26 cellular contexts compared by ENCODE assay signal in genomic region chr17:62722625-62723024, GRCh38.
DNase-seq lines count a peak whose midpoint lies in the region; ATAC-seq and TF ChIP-seq lines count a peak whose summit lies in the region.
"Had no signal": no experiment of that assay in that cellular context is flagged by ENCODE, and none has a peak within 500 bp of the region (broad histone marks: within the 10 kb centered on the region; RNA-seq: fewer than 3 reads in every experiment).

No MANE protein-coding gene starts in this region.

- H3K9me3 Mint-ChIP-seq in natural killer cell: no peaks in the 10 kb centered on the region
- no peaks in the 10 kb centered on the region for H3K9me3 Mint-ChIP-seq in natural killer cell treated with Interleukin-12 subunit alpha and Interleukin-12 subunit beta and Interleukin-15 and Interleukin-18, amount 100 ng/mL, for 72 hours
- H3K9me3 Mint-ChIP-seq: CD14-positive monocyte had no signal

- no peaks in the 10 kb centered on the region for H3K79me2 ChIP-seq in parathyroid adenoma

- H2AFZ ChIP-seq in parathyroid adenoma: peak overlapping the region; percentile 44
- H2AFZ ChIP-seq: GM23248 had no signal

- no peaks in the 10 kb centered on the region for H3K36me3 Mint-ChIP-seq in natural killer cell
- peaks cover 4% of the 10 kb centered on the region for H3K36me3 Mint-ChIP-seq in natural killer cell treated with Interleukin-12 subunit alpha and Interleukin-12 subunit beta and Interleukin-15 and Interleukin-18, amount 100 ng/mL, for 72 hours
- H3K36me3 Mint-ChIP-seq: CD14-positive monocyte had no signal

- no peak for DNase-seq in natural killer cell
- DNase-seq in natural killer cell treated with Interleukin-12 subunit alpha and Interleukin-12 subunit beta and Interleukin-15 and Interleukin-18, amount 100 ng/mL, for 72 hours (ENCODE audit: low spot score): no peak
- DNase-seq in fibroblast of villous mesenchyme (ENCODE audit: low read depth): peak; percentile 55
- no peak for DNase-seq in stimulated activated CD4-positive, alpha-beta T cell treated with anti-CD3 and anti-CD28 coated beads, Interleukin-4, amount 100 ng/mL, for 1 hour
- DNase-seq in right cardiac atrium: no peak
- DNase-seq: 8988T, ACHN, BE2C, GM23248, KG1, MM.1S, NCI-H1048, NCI-H1417, NCI-H1694 treated with DMSO at 0.1 percent for 48 hours, NCI-H2081, NCI-H2171, NCI-H226, NCI-H510A, NCI-H69, SHP77 had no signal

- H3K27me3 ChIP-seq in parathyroid adenoma (ENCODE audit: control insufficient read depth, insufficient read depth, low read length) (no peaks in the 10 kb centered on the region), right cardiac atrium (ENCODE audit: control insufficient read depth, insufficient read depth) (no peaks in the 10 kb centered on the region)
- H3K27me3 ChIP-seq: BE2C had no signal

- H3K9ac ChIP-seq in parathyroid adenoma: no peak overlapping the region
- H3K9ac ChIP-seq: GM23248 had no signal

- H3K4me3 Mint-ChIP-seq in natural killer cell: no peak overlapping the region
- no peak overlapping the region for H3K4me3 Mint-ChIP-seq in natural killer cell treated with Interleukin-12 subunit alpha and Interleukin-12 subunit beta and Interleukin-15 and Interleukin-18, amount 100 ng/mL, for 72 hours
- H3K4me3 Mint-ChIP-seq: CD14-positive monocyte, H9 had no signal

- peaks cover 59 to 63% of the 10 kb centered on the region in 2 donors for H3K4me1 Mint-ChIP-seq in natural killer cell
- peaks cover 35 to 51% of the 10 kb centered on the region in 2 donors for H3K4me1 Mint-ChIP-seq in natural killer cell treated with Interleukin-12 subunit alpha and Interleukin-12 subunit beta and Interleukin-15 and Interleukin-18, amount 100 ng/mL, for 72 hours (ENCODE audit: low read depth in 2 of 2)

- H3K4me1 ChIP-seq in parathyroid adenoma (peaks cover 31% of the 10 kb centered on the region), right cardiac atrium (ENCODE audit: control insufficient read depth, insufficient read depth, low read length) (peaks cover 2% of the 10 kb centered on the region)

- TF ChIP-seq CTCF in natural killer cell (IDR thresholded peaks at IDR 0.05): no peak
- TF ChIP-seq CTCF in fibroblast of villous mesenchyme (IDR thresholded peaks at IDR 0.05; ENCODE audit: insufficient read depth, low read depth, low read length): no peak
- no peak for TF ChIP-seq CTCF in parathyroid adenoma (IDR thresholded peaks at IDR 0.05)

- H3K4me3 ChIP-seq in fibroblast of villous mesenchyme (ENCODE audit: low read depth, low read length) (no peak overlapping the region), parathyroid adenoma (ENCODE audit: low read depth, low read length) (no peak overlapping the region), right cardiac atrium (ENCODE audit: low read length) (no peak overlapping the region)
- H3K4me3 ChIP-seq: GM23248 had no signal

- H3K27ac Mint-ChIP-seq in natural killer cell: peak overlapping the region; percentile 97 to 98
- H3K27ac Mint-ChIP-seq in natural killer cell treated with Interleukin-12 subunit alpha and Interleukin-12 subunit beta and Interleukin-15 and Interleukin-18, amount 100 ng/mL, for 72 hours: no peak overlapping the region
- H3K27ac Mint-ChIP-seq: CD14-positive monocyte, H9 had no signal

- H3K27ac ChIP-seq in parathyroid adenoma (peak overlapping the region; percentile 46), right cardiac atrium (ENCODE audit: low read length) (no peak overlapping the region)
- H3K27ac ChIP-seq: GM23248, RWPE1 had no signal

- H3K4me2 ChIP-seq in parathyroid adenoma (ENCODE audit: low read length): no peak overlapping the region

- ATAC-seq in natural killer cell (no peak), GM19467 (IDR thresholded peaks at IDR 0.05; ENCODE audit: unreplicated experiment) (no peak), right cardiac atrium (no peak)
- no peak for ATAC-seq in natural killer cell treated with Interleukin-12 subunit alpha and Interleukin-12 subunit beta and Interleukin-15 and Interleukin-18, amount 100 ng/mL, for 72 hours
- ATAC-seq: Panc1 had no signal

- no peaks in the 10 kb centered on the region for H3K9me3 ChIP-seq in parathyroid adenoma (ENCODE audit: control insufficient read depth, low read length)
- H3K9me3 ChIP-seq in right cardiac atrium (ENCODE audit: control insufficient read depth, low read length): no peaks in the 10 kb centered on the region
- H3K9me3 ChIP-seq: BE2C had no signal

- WGBS in right cardiac atrium: 49% methylated on average over 1 of the region's 1 CpG

- intact Hi-C loops in natural killer cell (cut with micrococcal nuclease): no loop called here
- intact Hi-C loops in right cardiac atrium (cut with DNase I): no loop called here

- no peaks in the 10 kb centered on the region for H3K36me3 ChIP-seq in parathyroid adenoma (ENCODE audit: control insufficient read depth, insufficient read depth, low read length)
- H3K36me3 ChIP-seq: BE2C had no signal

- H3K27me3 Mint-ChIP-seq in natural killer cell (ENCODE audit: low read depth in 2 of 2): no peaks in the 10 kb centered on the region
- peaks cover 15 to 18% of the 10 kb centered on the region in 2 donors for H3K27me3 Mint-ChIP-seq in natural killer cell treated with Interleukin-12 subunit alpha and Interleukin-12 subunit beta and Interleukin-15 and Interleukin-18, amount 100 ng/mL, for 72 hours

Comparison
In these comparisons a context has a peak if more than half of its experiments do, and no peak if none do; other contexts are left out.
1. H3K27ac Mint-ChIP-seq: peak in natural killer cell (2 of 2); none in natural killer cell treated with Interleukin-12 subunit alpha and Interleukin-12 subunit beta and Interleukin-15 and Interleukin-18, amount 100 ng/mL, for 72 hours (0 of 2).